Comparison of ENCODE assay signal across 8 cellular contexts in the genomic region with DNA sequence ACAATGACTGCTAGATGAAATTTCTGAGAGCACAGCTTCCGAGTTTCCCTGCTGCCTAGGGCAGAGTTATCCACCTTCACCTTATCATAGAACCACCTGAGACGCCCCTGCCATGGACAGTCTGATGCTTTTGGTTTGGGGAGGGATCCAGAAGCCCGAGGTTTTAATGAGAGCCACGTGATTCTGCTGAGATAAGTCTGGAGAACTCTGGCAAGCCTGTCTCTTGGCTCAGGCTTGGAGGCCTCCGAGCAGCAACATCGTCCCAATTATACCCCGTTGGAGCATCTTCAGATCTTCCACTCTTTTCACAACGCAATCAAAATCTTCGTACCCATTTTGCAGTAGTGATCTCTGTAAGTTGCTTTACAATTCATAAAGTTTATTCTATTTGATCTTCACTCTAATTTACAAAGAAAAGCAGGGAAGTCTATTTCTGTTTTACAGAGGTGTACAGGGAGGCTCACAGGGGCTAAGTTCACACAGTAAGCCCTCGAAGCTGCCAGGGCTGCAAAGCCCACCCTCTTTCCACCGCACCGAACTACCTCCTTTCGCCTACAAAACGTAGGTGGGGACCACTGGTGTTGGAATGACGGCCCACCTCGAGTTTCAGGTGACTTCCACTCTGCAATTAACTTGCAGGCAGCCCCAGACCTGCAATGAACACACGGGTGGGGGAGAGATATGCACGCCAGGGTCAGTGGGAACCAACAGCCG. TPM values are rescaled to one million over a fixed set of nuclear protein-coding genes. Genes with fewer than 3 reads are reported as not detected.
DNase-seq lines count a peak whose midpoint lies in the region; ATAC-seq and TF ChIP-seq lines count a peak whose summit lies in the region.

No MANE protein-coding gene starts in this region.

- H3K27me3 ChIP-seq in Caco-2 (replicated peaks; ENCODE audit: control insufficient read depth, insufficient read depth, low read length) = no peaks in the 10 kb centered on the region
- no peaks in the 10 kb centered on the region for H3K27me3 ChIP-seq in MG63

- H3K9me3 ChIP-seq in Caco-2 (no peaks in the 10 kb centered on the region), MG63 (no peaks in the 10 kb centered on the region), mucosa of descending colon (no peaks in the 10 kb centered on the region)

- no peaks in the 10 kb centered on the region for H3K36me3 Mint-ChIP-seq in Caco-2 (ENCODE audit: insufficient read depth, unreplicated experiment)

- H3K4me1 ChIP-seq in Caco-2 (peaks cover 6% of the 10 kb centered on the region; the same call in 1 of the 2 replicates), mucosa of descending colon (ENCODE audit: low read depth) (peaks cover 15% of the 10 kb centered on the region)

- H3K9me3 Mint-ChIP-seq in Caco-2 (ENCODE audit: unreplicated experiment) = no peaks in the 10 kb centered on the region

- POLR2A ChIA-PET in Caco-2 (lab: Charles Lee) = interaction anchor here (0.9 to 1.3 kb wide), 2 partner anchors 39 to 46 kb away, joined by 3 to 5 read pairs; no protein-coding TSS in a partner anchor

- H3K27me3 Mint-ChIP-seq in Caco-2 (ENCODE audit: insufficient read depth, unreplicated experiment) = no peaks in the 10 kb centered on the region

- BruUV-seq in Caco-2 (replicated peaks; lab: Mats Ljungman, UMichigan) = no TSS peak

- H3K4me3 ChIP-seq in Caco-2 (ENCODE audit: low read depth, low read length) (peak overlapping the region; percentile 61), MG63 (peak overlapping the region; percentile 64), mucosa of descending colon (peak overlapping the region; percentile 70)

- peak overlapping the region; percentile 85 for H3K27ac ChIP-seq in cingulate gyrus (ENCODE audit: low read depth, low read length)

- H3K4me1 Mint-ChIP-seq in Caco-2 (ENCODE audit: low read depth, unreplicated experiment) = peaks cover 7% of the 10 kb centered on the region

- H3K4me3 Mint-ChIP-seq in Caco-2 (ENCODE audit: unreplicated experiment) = peak overlapping the region; percentile 83

- H3K36me3 ChIP-seq in Caco-2 (ENCODE audit: control insufficient read depth, insufficient read depth, low read length) (no peaks in the 10 kb centered on the region), MG63 (no peaks in the 10 kb centered on the region), mucosa of descending colon (ENCODE audit: low read depth) (no peaks in the 10 kb centered on the region)

- intact Hi-C loops in Caco-2 (cut with micrococcal nuclease; ENCODE audit: unreplicated experiment) = loop anchor here (5.0 kb wide), 1 partner anchor 39 kb away; no protein-coding TSS in a partner anchor
- intact Hi-C loops in mucosa of descending colon (cut with DNase I, micrococcal nuclease) = no loop called here

- DNase-seq in Caco-2 (no peak), MG63 (no peak), mucosa of descending colon (peak in 1 of 3 donors; percentile 34), HuH-7 (ENCODE audit: low spot score) (no peak), SW480 (ENCODE audit: low spot score) (no peak)

- CTCF ChIA-PET in Caco-2 (lab: Charles Lee) = interaction anchor here (1.0 kb wide), 1 partner anchor 45 kb away, joined by 3 read pairs; no protein-coding TSS in a partner anchor

- no peak for ATAC-seq in mucosa of descending colon
- no peak for ATAC-seq in GM18867 (IDR thresholded peaks at IDR 0.05; ENCODE audit: unreplicated experiment)
- no peak for ATAC-seq in HG02798 (IDR thresholded peaks at IDR 0.05; ENCODE audit: poor library complexity, unreplicated experiment)

- TF ChIP-seq CTCF in Caco-2 (IDR thresholded peaks at IDR 0.05; ENCODE audit: insufficient read depth in 1 of 2, low read depth in 1 of 2, low read length in 1 of 2, severe bottlenecking in 1 of 2, unreplicated experiment in 1 of 2) (no peak), mucosa of descending colon (IDR thresholded peaks at IDR 0.05) (no peak)

- peak overlapping the region; percentile 65 for H3K27ac Mint-ChIP-seq in Caco-2 (ENCODE audit: unreplicated experiment)

RNA-seq across cellular contexts. Expression of gene HHAT, which starts 0.5 kb away (rescaled TPM):
- 3.9 and 4.3 TPM in 2 replicates for total RNA-seq in Caco-2 (2022)
- total RNA-seq in MG63 (2014; rRNA removed; shearing (Covaris generic); ENCODE audit: low replicate concordance) = 0.30 and 5.3 TPM in 2 replicates
- 1 to 10 TPM; 4.1 to 8.6 (median 5.9) TPM for total RNA-seq in mucosa of descending colon
